25 cellular contexts compared by ENCODE assay signal in genomic region chr7:156445997-156446761, GRCh38.
"Had no signal": no experiment of that assay in that cellular context is flagged by ENCODE, and none has a peak within 500 bp of the region (broad histone marks: within the 10 kb centered on the region; RNA-seq: fewer than 3 reads in every experiment).

No MANE protein-coding gene starts in this region.

- DNase-seq: colonic mucosa; effector CD8-positive, alpha-beta T cell; endodermal cell; foreskin fibroblast; gastrocnemius medialis; head of caudate nucleus; kidney; mesendoderm; midbrain; naive thymus-derived CD4-positive, alpha-beta T cell; stimulated activated CD4-positive, alpha-beta T cell treated with anti-CD3 and anti-CD28 coated beads, Interleukin-2, amount 100 ng/mL, for 24 hours; stimulated activated CD4-positive, alpha-beta T cell treated with anti-CD3 and anti-CD28 coated beads, Interleukin-4, amount 100 ng/mL, for 4 hours; stimulated activated naive B cell treated with anti-CD40 and anti-IgM and Interleukin-4, amounts not matched to agents 10 μg/mL and 1 μg/mL and 100 μg/mL, for 72 hours; stomach; thyroid gland; trophoblast cell had no signal

- H3K9me3 Mint-ChIP-seq: central memory CD8-positive, alpha-beta T cell; dendritic cell treated with granulocyte-macrophage colony-stimulating factor and Interleukin-4, amounts not matched to agents 40 ng/mL and 50 ng/mL, for 4 days; endodermal cell; stimulated activated naive B cell treated with anti-CD40 and anti-IgM and Interleukin-4, amounts not matched to agents 10 μg/mL and 1 μg/mL and 100 μg/mL, for 72 hours had no signal

- H3K4me1 Mint-ChIP-seq: central memory CD8-positive, alpha-beta T cell; naive thymus-derived CD4-positive, alpha-beta T cell; stimulated activated naive B cell treated with anti-CD40 and anti-IgM and Interleukin-4, amounts not matched to agents 10 μg/mL and 1 μg/mL and 100 μg/mL, for 72 hours had no signal

- ATAC-seq: esophagus mucosa; gastrocnemius medialis; left lobe of liver; naive thymus-derived CD4-positive, alpha-beta T cell; sciatic nerve; stimulated activated naive B cell treated with anti-CD40 and anti-IgM and Interleukin-4, amounts not matched to agents 10 μg/mL and 1 μg/mL and 100 μg/mL, for 72 hours had no signal

- H3K4me2 ChIP-seq: smooth muscle cell had no signal

- H3K4me3 ChIP-seq: colonic mucosa, gastrocnemius medialis, prostate gland, right atrium auricular region, smooth muscle cell, stomach, thyroid gland had no signal

- H3K27ac Mint-ChIP-seq: dendritic cell treated with granulocyte-macrophage colony-stimulating factor and Interleukin-4, amounts not matched to agents 40 ng/mL and 50 ng/mL, for 4 days; endodermal cell; naive thymus-derived CD4-positive, alpha-beta T cell; stimulated activated naive B cell treated with anti-CD40 and anti-IgM and Interleukin-4, amounts not matched to agents 10 μg/mL and 1 μg/mL and 100 μg/mL, for 72 hours had no signal

- H3K9me3 ChIP-seq: colonic mucosa, gastrocnemius medialis, prostate gland, right atrium auricular region, stomach, thyroid gland had no signal

- H3K4me3 Mint-ChIP-seq: central memory CD8-positive, alpha-beta T cell; dendritic cell treated with granulocyte-macrophage colony-stimulating factor and Interleukin-4, amounts not matched to agents 40 ng/mL and 50 ng/mL, for 4 days; endodermal cell; naive thymus-derived CD4-positive, alpha-beta T cell; stimulated activated naive B cell treated with anti-CD40 and anti-IgM and Interleukin-4, amounts not matched to agents 10 μg/mL and 1 μg/mL and 100 μg/mL, for 72 hours had no signal

- H3K4me1 ChIP-seq: colonic mucosa, gastrocnemius medialis, prostate gland, right atrium auricular region, thyroid gland had no signal

- H3K27ac ChIP-seq: colonic mucosa, epithelial cell of prostate, gastrocnemius medialis, prostate gland, right atrium auricular region, stomach, thyroid gland had no signal

- H3K27me3 ChIP-seq: colonic mucosa, gastrocnemius medialis, right atrium auricular region, stomach, thyroid gland had no signal

- H3K36me3 ChIP-seq: colonic mucosa, gastrocnemius medialis, prostate gland, right atrium auricular region, stomach, thyroid gland had no signal
